ENCODE assay signal across 11 cellular contexts in genomic region chr17:3626831-3627565, GRCh38. TPM values are rescaled to one million over a fixed set of nuclear protein-coding genes. Genes with fewer than 3 reads are reported as not detected.
DNase-seq lines count a peak whose midpoint lies in the region; ATAC-seq and TF ChIP-seq lines count a peak whose summit lies in the region.
"Had no signal": no experiment of that assay in that cellular context is flagged by ENCODE, and none has a peak within 500 bp of the region (broad histone marks: within the 10 kb centered on the region; RNA-seq: fewer than 3 reads in every experiment).

No MANE protein-coding gene starts in this region.

- intact Hi-C loops in heart left ventricle (cut with DNase I) (no loop called here), Right ventricle myocardium inferior (cut with DNase I) (no loop called here)

- peaks cover 10% of the 10 kb centered on the region for H3K4me1 Mint-ChIP-seq in HFFc6 (ENCODE audit: low read depth)
- H3K4me1 Mint-ChIP-seq in progenitor cell of endocrine pancreas (ENCODE audit: low read depth) = no peaks in the 10 kb centered on the region

- H3K27ac ChIP-seq in heart left ventricle = peak overlapping the region in 8 of 12 donors; percentile 2 to 69 (median 44)
- H3K27ac ChIP-seq: C4-2B had no signal

- no peak for TF ChIP-seq POLR2A in heart left ventricle (IDR thresholded peaks at IDR 0.05)

- H3K9me3 ChIP-seq in heart left ventricle = no peaks in the 10 kb centered on the region

- no peak overlapping the region for H3K4me3 ChIP-seq in heart left ventricle

- H3K36me3 ChIP-seq in heart left ventricle = peaks cover 2 to 89% (median 73%) of the 10 kb centered on the region in 9 donors

- DNase-seq in heart left ventricle (no peak), Right ventricle myocardium inferior (ENCODE audit: missing footprints) (no peak), HFFc6 (no peak), dermis microvascular lymphatic vessel endothelial cell (ENCODE audit: low read depth in 2 of 2) (peak; percentile 61 to 71), progenitor cell of endocrine pancreas (ENCODE audit: low spot score, unreplicated experiment) (no peak), GF-D8 (lab: John Stamatoyannopoulos, UW) (no peak), NOMO-1 (lab: John Stamatoyannopoulos, UW; ENCODE audit: unreplicated experiment in 2 of 2) (no peak)
- DNase-seq: NCI-H1436 treated with DMSO at 0.1 percent for 48 hours, NCI-H510A had no signal

- peaks cover 24% of the 10 kb centered on the region for H3K36me3 Mint-ChIP-seq in HFFc6 (ENCODE audit: low read depth)
- peaks cover 26% of the 10 kb centered on the region for H3K36me3 Mint-ChIP-seq in progenitor cell of endocrine pancreas (ENCODE audit: insufficient read depth)

- no peaks in the 10 kb centered on the region for H3K27me3 Mint-ChIP-seq in HFFc6 (ENCODE audit: insufficient read depth)
- H3K27me3 Mint-ChIP-seq in progenitor cell of endocrine pancreas = no peaks in the 10 kb centered on the region

- TF ChIP-seq CTCF in heart left ventricle (IDR thresholded peaks at IDR 0.05) (no peak), HFFc6 (IDR thresholded peaks at IDR 0.05) (no peak), progenitor cell of endocrine pancreas (IDR thresholded peaks at IDR 0.05; ENCODE audit: unreplicated experiment) (no peak)

- H3K4me1 ChIP-seq in heart left ventricle = peaks cover 0 to 16% (median 5%) of the 10 kb centered on the region in 12 donors

- peak overlapping the region; percentile 42 for H3K27ac Mint-ChIP-seq in HFFc6
- H3K27ac Mint-ChIP-seq in progenitor cell of endocrine pancreas = peak overlapping the region; percentile 1

- no peaks in the 10 kb centered on the region for H3K9me3 Mint-ChIP-seq in HFFc6
- H3K9me3 Mint-ChIP-seq in progenitor cell of endocrine pancreas (ENCODE audit: low read depth) = no peaks in the 10 kb centered on the region

- 54 to 76% (median 68%) methylated on average over 14 of the region's 14 CpGs for WGBS in heart left ventricle, 4 donors

- no peaks in the 10 kb centered on the region for H3K27me3 ChIP-seq in heart left ventricle

- H3K4me3 Mint-ChIP-seq in HFFc6 = no peak overlapping the region
- no peak overlapping the region for H3K4me3 Mint-ChIP-seq in progenitor cell of endocrine pancreas (ENCODE audit: low read depth)

- peak in 2 of 4 donors; percentile 21 to 24 for ATAC-seq in heart left ventricle
- no peak for ATAC-seq in Right ventricle myocardium inferior
- no peak for ATAC-seq in GM21723 (IDR thresholded peaks at IDR 0.05; ENCODE audit: unreplicated experiment)

RNA-seq across cellular contexts. Expression of gene SHPK, which starts 9.1 kb away (rescaled TPM):
- total RNA-seq in heart left ventricle (1 to 10 TPM; 2.5 to 7.3 (median 3.6) TPM), Right ventricle myocardium inferior (4.4 TPM), dermis microvascular lymphatic vessel endothelial cell (11.2 and 19.2 TPM in 2 replicates), progenitor cell of endocrine pancreas (19.2 and 22.0 TPM in 2 replicates)
- 1 to 10 TPM; 2.9 to 3.7 TPM for polyA plus RNA-seq in heart left ventricle
- 10 to 100 TPM in 1 of 6 experiments, 1 to 10 TPM in 5; 7.9 to 10.5 (median 9.1) TPM for total RNA-seq in HFFc6 (2021; fragmentation: NEBNext Ultra II Directional; extraction: Animal tissue kit (Norgen Biotek cat#: 25700))

RNA-seq across cellular contexts. Expression of gene CTNS, which starts 9.6 kb away (rescaled TPM):
- 10 to 100 TPM in 3 of 9 donors, 1 to 10 TPM in 6; 6.2 to 19.0 (median 8.7) TPM for total RNA-seq in heart left ventricle
- 10 to 100 TPM in 1 of 2 donors, 1 to 10 TPM in 1; 6.8 to 10.9 TPM for polyA plus RNA-seq in heart left ventricle
- total RNA-seq in Right ventricle myocardium inferior = 6.6 TPM
- 10 to 100 TPM in 1 of 6 experiments, 1 to 10 TPM in 5; 8.8 to 10.2 (median 9.0) TPM for total RNA-seq in HFFc6 (2021; fragmentation: NEBNext Ultra II Directional; extraction: Animal tissue kit (Norgen Biotek cat#: 25700))
- total RNA-seq in dermis microvascular lymphatic vessel endothelial cell = 15.3 and 30.2 TPM in 2 replicates
- total RNA-seq in progenitor cell of endocrine pancreas = 16.4 and 16.5 TPM in 2 replicates

RNA-seq across cellular contexts. Expression of gene TRPV1, which starts 17.8 kb away (rescaled TPM):
- total RNA-seq in heart left ventricle (1 to 10 TPM; 2.0 to 4.5 (median 3.3) TPM), Right ventricle myocardium inferior (4.1 TPM), dermis microvascular lymphatic vessel endothelial cell (0.51 and 0.76 TPM in 2 replicates), progenitor cell of endocrine pancreas (11.9 and 12.5 TPM in 2 replicates)
- polyA plus RNA-seq in heart left ventricle = 1 to 10 TPM; 1.9 to 4.9 TPM
- 1 to 10 TPM; 1.2 to 1.9 (median 1.5) TPM for total RNA-seq in HFFc6 (2021; fragmentation: NEBNext Ultra II Directional; extraction: Animal tissue kit (Norgen Biotek cat#: 25700))

RNA-seq across cellular contexts. Expression of gene TAX1BP3, which starts 41.4 kb away (rescaled TPM):
- total RNA-seq in heart left ventricle (100 to 1,000 TPM; 122 to 291 (median 177) TPM), Right ventricle myocardium inferior (157 TPM), dermis microvascular lymphatic vessel endothelial cell (190 and 223 TPM in 2 replicates), progenitor cell of endocrine pancreas (81.3 and 93.8 TPM in 2 replicates)
- polyA plus RNA-seq in heart left ventricle = 100 to 1,000 TPM; 131 to 203 TPM
- total RNA-seq in HFFc6 (2021; fragmentation: NEBNext Ultra II Directional; extraction: Animal tissue kit (Norgen Biotek cat#: 25700)) = 100 to 1,000 TPM; 289 to 336 (median 313) TPM

RNA-seq across cellular contexts. Expression of gene EMC6, which starts 41.6 kb away (rescaled TPM):
- total RNA-seq in heart left ventricle (10 to 100 TPM; 24.2 to 78.2 (median 51.9) TPM), Right ventricle myocardium inferior (65.5 TPM), dermis microvascular lymphatic vessel endothelial cell (18.4 and 19.8 TPM in 2 replicates), progenitor cell of endocrine pancreas (40.0 and 42.8 TPM in 2 replicates)
- 100 to 1,000 TPM; 141 to 190 TPM for polyA plus RNA-seq in heart left ventricle
- 10 to 100 TPM; 57.6 to 66.8 (median 64.1) TPM for total RNA-seq in HFFc6 (2021; fragmentation: NEBNext Ultra II Directional; extraction: Animal tissue kit (Norgen Biotek cat#: 25700))

Comparison
In these comparisons a context has a peak if more than half of its experiments do, and no peak if none do; other contexts are left out.
1. DNase-seq: peak in dermis microvascular lymphatic vessel endothelial cell (2 of 2); none in heart left ventricle (0 of 5), Right ventricle myocardium inferior (single experiment), HFFc6 (single experiment), progenitor cell of endocrine pancreas (single experiment), GF-D8 (single experiment) and NOMO-1 (0 of 2).